ENCODE assay signal across 8 cellular contexts in genomic region chr1:156356875-156357534, GRCh38.
DNase-seq lines count a peak whose midpoint lies in the region; ATAC-seq and TF ChIP-seq lines count a peak whose summit lies in the region.

No MANE protein-coding gene starts in this region.

- H3K79me2 ChIP-seq in parathyroid adenoma: no peaks in the 10 kb centered on the region

- no peak overlapping the region for H3K4me3 ChIP-seq in fibroblast of pulmonary artery (replicated peaks; ENCODE audit: low read depth, low read length)
- no peak overlapping the region for H3K4me3 ChIP-seq in parathyroid adenoma (ENCODE audit: low read depth, low read length)

- no peaks in the 10 kb centered on the region for H3K9me3 ChIP-seq in parathyroid adenoma (ENCODE audit: control insufficient read depth, low read length)

- peak; percentile 13 for DNase-seq in DMS 273 treated with DMSO at 0.1 percent for 48 hours (lab: John Stamatoyannopoulos, UW)
- peak; percentile 93 for DNase-seq in NCI-H510A treated with DMSO at 0.1 percent for 48 hours (lab: John Stamatoyannopoulos, UW)
- peak; percentile 85 for DNase-seq in activated CD8-positive, alpha-beta memory T cell treated with anti-CD3 and anti-CD28 coated beads, Interleukin-2, amount 50 U/mL, for 48 hours
- DNase-seq in fibroblast of pulmonary artery (ENCODE audit: low read depth): peak; percentile 33
- DNase-seq in NCI-H524 treated with DMSO at 0.1 percent for 48 hours (lab: John Stamatoyannopoulos, UW): no peak
- no peak for DNase-seq in epidermal melanocyte (ENCODE audit: insufficient read length, low spot score)

- no peaks in the 10 kb centered on the region for H3K27me3 ChIP-seq in parathyroid adenoma (ENCODE audit: control insufficient read depth, insufficient read depth, low read length)

- peak overlapping the region; percentile 54 for H3K4me2 ChIP-seq in parathyroid adenoma (ENCODE audit: low read length)

- H3K9ac ChIP-seq in parathyroid adenoma: no peak overlapping the region

- H3K36me3 ChIP-seq in parathyroid adenoma (ENCODE audit: control insufficient read depth, insufficient read depth, low read length): no peaks in the 10 kb centered on the region

- peak; percentile 58 for ATAC-seq in HG02763 (IDR thresholded peaks at IDR 0.05; ENCODE audit: unreplicated experiment)

- H3K4me1 ChIP-seq in parathyroid adenoma: no peaks in the 10 kb centered on the region

- no peak overlapping the region for H2AFZ ChIP-seq in parathyroid adenoma

- no peak overlapping the region for H3K27ac ChIP-seq in parathyroid adenoma

- peak; percentile 86 for TF ChIP-seq CTCF in fibroblast of pulmonary artery (IDR thresholded peaks at IDR 0.05; ENCODE audit: low read length, missing control alignments)
- peak; percentile 69 for TF ChIP-seq CTCF in parathyroid adenoma (IDR thresholded peaks at IDR 0.05)

Comparison
In these comparisons a context has a peak if more than half of its experiments do, and no peak if none do; other contexts are left out.
1. DNase-seq: peak in DMS 273 treated with DMSO at 0.1 percent for 48 hours (single experiment), NCI-H510A treated with DMSO at 0.1 percent for 48 hours (single experiment), activated CD8-positive, alpha-beta memory T cell treated with anti-CD3 and anti-CD28 coated beads, Interleukin-2, amount 50 U/mL, for 48 hours (single experiment) and fibroblast of pulmonary artery (single experiment); none in NCI-H524 treated with DMSO at 0.1 percent for 48 hours (single experiment) and epidermal melanocyte (single experiment).